18 cellular contexts compared by ENCODE assay signal in genomic region chr6:138297761-138298298, GRCh38.
DNase-seq lines count a peak whose midpoint lies in the region; ATAC-seq and TF ChIP-seq lines count a peak whose summit lies in the region.
"Had no signal": no experiment of that assay in that cellular context is flagged by ENCODE, and none has a peak within 500 bp of the region (broad histone marks: within the 10 kb centered on the region; RNA-seq: fewer than 3 reads in every experiment).

No MANE protein-coding gene starts in this region.

- WGBS in heart left ventricle, 4 donors: 30 to 100% (median 64%) methylated on average over 1 of the region's 1 CpG
- 89% methylated on average over 1 of the region's 1 CpG for WGBS in prostate gland

- H3K27ac Mint-ChIP-seq in stimulated activated effector memory CD8-positive, alpha-beta T cell treated with anti-CD3 and anti-CD28 coated beads, Interleukin-12 subunit alpha, Interleukin-12 subunit beta, amount 100 ng/mL, for 72 hours: no peak overlapping the region
- H3K27ac Mint-ChIP-seq: brain; natural killer cell treated with Interleukin-12 subunit alpha and Interleukin-12 subunit beta and Interleukin-15 and Interleukin-18, amount 100 ng/mL, for 72 hours had no signal

- peaks cover 0 to 2% (median 0%) of the 10 kb centered on the region in 9 donors for H3K36me3 ChIP-seq in heart left ventricle
- peaks cover 0 to 4% of the 10 kb centered on the region in 2 donors for H3K36me3 ChIP-seq in prostate gland
- H3K36me3 ChIP-seq: BE2C had no signal

- DNase-seq in heart left ventricle (no peak), left cardiac atrium (no peak), RPMI7951 (ENCODE audit: low read depth) (peak; percentile 26), foreskin fibroblast (peak; percentile 39 to 49), KG1 (lab: John Stamatoyannopoulos, UW) (no peak), prostate gland (ENCODE audit: low spot score) (no peak)
- DNase-seq in stimulated activated effector memory CD8-positive, alpha-beta T cell treated with anti-CD3 and anti-CD28 coated beads, Interleukin-12 subunit alpha, Interleukin-12 subunit beta, amount 100 ng/mL, for 72 hours (ENCODE audit: low spot score in 2 of 2): no peak
- DNase-seq: activated CD8-positive, alpha-beta memory T cell treated with anti-CD3 and anti-CD28 coated beads for 24 hours; activated gamma-delta T cell; BE2C; lower lobe of right lung; NCI-H2029; NCI-H526; testis had no signal

- H3K4me3 Mint-ChIP-seq in stimulated activated effector memory CD8-positive, alpha-beta T cell treated with anti-CD3 and anti-CD28 coated beads, Interleukin-12 subunit alpha, Interleukin-12 subunit beta, amount 100 ng/mL, for 72 hours: no peak overlapping the region
- H3K4me3 Mint-ChIP-seq: brain; natural killer cell treated with Interleukin-12 subunit alpha and Interleukin-12 subunit beta and Interleukin-15 and Interleukin-18, amount 100 ng/mL, for 72 hours had no signal

- H3K4me1 ChIP-seq in heart left ventricle: peaks cover 0 to 3% (median 0%) of the 10 kb centered on the region in 12 donors
- H3K4me1 ChIP-seq in prostate gland (replicated peaks): no peaks in the 10 kb centered on the region
- H3K4me1 ChIP-seq: BE2C, lower lobe of right lung, testis had no signal

- ATAC-seq in heart left ventricle (peak in 3 of 4 donors; percentile 16 to 49 (median 38)), left cardiac atrium (no peak), esophagus mucosa (no peak)
- ATAC-seq in stimulated activated effector memory CD8-positive, alpha-beta T cell treated with anti-CD3 and anti-CD28 coated beads, Interleukin-12 subunit alpha, Interleukin-12 subunit beta, amount 100 ng/mL, for 72 hours: peak; percentile 87
- ATAC-seq: lower lobe of right lung had no signal

- no peaks in the 10 kb centered on the region for H3K27me3 ChIP-seq in heart left ventricle
- no peaks in the 10 kb centered on the region for H3K27me3 ChIP-seq in prostate gland (replicated peaks; ENCODE audit: insufficient read depth)
- H3K27me3 ChIP-seq: BE2C, testis had no signal

- H3K36me3 Mint-ChIP-seq in stimulated activated effector memory CD8-positive, alpha-beta T cell treated with anti-CD3 and anti-CD28 coated beads, Interleukin-12 subunit alpha, Interleukin-12 subunit beta, amount 100 ng/mL, for 72 hours: no peaks in the 10 kb centered on the region
- H3K36me3 Mint-ChIP-seq: natural killer cell treated with Interleukin-12 subunit alpha and Interleukin-12 subunit beta and Interleukin-15 and Interleukin-18, amount 100 ng/mL, for 72 hours had no signal

- no peaks in the 10 kb centered on the region for H3K4me1 Mint-ChIP-seq in stimulated activated effector memory CD8-positive, alpha-beta T cell treated with anti-CD3 and anti-CD28 coated beads, Interleukin-12 subunit alpha, Interleukin-12 subunit beta, amount 100 ng/mL, for 72 hours
- H3K4me1 Mint-ChIP-seq: brain had no signal

- intact Hi-C loops in heart left ventricle (cut with DNase I): loop anchor here in 2 of 10 donors (10.0 kb wide), 2 partner anchors 97 to 297 kb away; no protein-coding TSS in a partner anchor
- intact Hi-C loops in left cardiac atrium (cut with DNase I): loop anchor here in 1 of 2 donors (5.0 kb wide), 1 partner anchor 104 kb away; the partner anchor contains the start of gene HEBP2
- intact Hi-C loops in prostate gland (cut with DNase I): no loop called here

- TF ChIP-seq POLR2A in heart left ventricle (IDR thresholded peaks at IDR 0.05) (no peak), prostate gland (IDR thresholded peaks at IDR 0.05) (no peak)

- H3K9me3 ChIP-seq in heart left ventricle: no peaks in the 10 kb centered on the region
- no peaks in the 10 kb centered on the region for H3K9me3 ChIP-seq in prostate gland
- H3K9me3 ChIP-seq: BE2C, lower lobe of right lung, testis had no signal

- no peaks in the 10 kb centered on the region for H3K9me3 Mint-ChIP-seq in stimulated activated effector memory CD8-positive, alpha-beta T cell treated with anti-CD3 and anti-CD28 coated beads, Interleukin-12 subunit alpha, Interleukin-12 subunit beta, amount 100 ng/mL, for 72 hours
- H3K9me3 Mint-ChIP-seq: brain; natural killer cell treated with Interleukin-12 subunit alpha and Interleukin-12 subunit beta and Interleukin-15 and Interleukin-18, amount 100 ng/mL, for 72 hours had no signal

- H3K27ac ChIP-seq in heart left ventricle (no peak overlapping the region), prostate gland (no peak overlapping the region)
- H3K27ac ChIP-seq: lower lobe of right lung, SK-N-MC, testis had no signal

- TF ChIP-seq CTCF in heart left ventricle (IDR thresholded peaks at IDR 0.05) (no peak), foreskin fibroblast (IDR thresholded peaks at IDR 0.05; ENCODE audit: low read depth, low read length) (no peak), prostate gland (IDR thresholded peaks at IDR 0.05) (no peak)

- H3K4me3 ChIP-seq in heart left ventricle (no peak overlapping the region), foreskin fibroblast (ENCODE audit: low read depth in 1 of 2, low read length in 2 of 2) (no peak overlapping the region), prostate gland (no peak overlapping the region)
- H3K4me3 ChIP-seq: lower lobe of right lung, SK-N-MC, testis had no signal

Comparison
In these comparisons a context has a peak if more than half of its experiments do, and no peak if none do; other contexts are left out.
1. ATAC-seq: peak in heart left ventricle (3 of 4) and stimulated activated effector memory CD8-positive, alpha-beta T cell treated with anti-CD3 and anti-CD28 coated beads, Interleukin-12 subunit alpha, Interleukin-12 subunit beta, amount 100 ng/mL, for 72 hours (single experiment); none in left cardiac atrium (0 of 2) and esophagus mucosa (single experiment).
2. DNase-seq: peak in RPMI7951 (single experiment) and foreskin fibroblast (2 of 2); none in heart left ventricle (0 of 5), left cardiac atrium (single experiment), stimulated activated effector memory CD8-positive, alpha-beta T cell treated with anti-CD3 and anti-CD28 coated beads, Interleukin-12 subunit alpha, Interleukin-12 subunit beta, amount 100 ng/mL, for 72 hours (0 of 2), KG1 (single experiment) and prostate gland (single experiment).